In genomic region chr6:127516676-127517273, GRCh38 we compare ENCODE assay signal across 8 cellular contexts. TPM values are rescaled to one million over a fixed set of nuclear protein-coding genes. Genes with fewer than 3 reads are reported as not detected.
A peak's percentile ranks its signal among the peaks of the same experiment; 100 is the strongest.
DNase-seq lines count a peak whose midpoint lies in the region; ATAC-seq and TF ChIP-seq lines count a peak whose summit lies in the region.

No MANE protein-coding gene starts in this region.

- no peak overlapping the region for H3K27ac ChIP-seq in BLaER1

- H3K36me3 Mint-ChIP-seq in mesothelial cell of epicardium, result no peaks in the 10 kb centered on the region

- ATAC-seq in GM18907 (IDR thresholded peaks at IDR 0.05; ENCODE audit: unreplicated experiment), result peak; percentile 72
- ATAC-seq in HG03108 (IDR thresholded peaks at IDR 0.05; ENCODE audit: unreplicated experiment), result peak; percentile 60

- peak overlapping the region; percentile 95 for H3K4me2 ChIP-seq in BLaER1

- no peaks in the 10 kb centered on the region for H3K9me3 Mint-ChIP-seq in mesothelial cell of epicardium

- H3K9ac ChIP-seq in BLaER1, result no peak overlapping the region
- H3K9ac ChIP-seq in endocrine pancreas (ENCODE audit: control insufficient read depth, insufficient read depth, low read length), result no peak overlapping the region

- H3K4me1 Mint-ChIP-seq in mesothelial cell of epicardium, result peaks cover 6% of the 10 kb centered on the region

- TF ChIP-seq CTCF in mesothelial cell of epicardium (IDR thresholded peaks at IDR 0.05; ENCODE audit: unreplicated experiment), result peak; percentile 41

- H3K27me3 ChIP-seq in BLaER1 (peaks cover 16% of the 10 kb centered on the region), endocrine pancreas (ENCODE audit: control insufficient read depth, insufficient read depth, low read length) (peaks cover 2% of the 10 kb centered on the region)

- peak; percentile 68 for DNase-seq in NCI-H2171 (lab: John Stamatoyannopoulos, UW)
- DNase-seq in activated CD4-positive, alpha-beta T cell treated with anti-CD3 and anti-CD28 coated beads, Interleukin-2, amount 50 U/mL, for 1 hour, result peak; percentile 39
- no peak for DNase-seq in mesothelial cell of epicardium (ENCODE audit: low spot score in 2 of 2, unreplicated experiment in 2 of 2)
- DNase-seq in stromal cell of bone marrow (ENCODE audit: low read depth), result peak; percentile 39

- no peak overlapping the region for H3K27ac Mint-ChIP-seq in mesothelial cell of epicardium

- peak overlapping the region; percentile 68 for H3K4me3 Mint-ChIP-seq in mesothelial cell of epicardium

- H3K9me3 ChIP-seq in BLaER1 (no peaks in the 10 kb centered on the region), endocrine pancreas (ENCODE audit: control insufficient read depth, low read length) (no peaks in the 10 kb centered on the region)

- H3K36me3 ChIP-seq in BLaER1, result no peaks in the 10 kb centered on the region
- no peaks in the 10 kb centered on the region for H3K36me3 ChIP-seq in endocrine pancreas (ENCODE audit: control insufficient read depth, insufficient read depth, low read length)

- H4K20me1 ChIP-seq in BLaER1, result peaks cover 17% of the 10 kb centered on the region; the same call in 1 of the 2 replicates

- H3K4me3 ChIP-seq in BLaER1 (peak overlapping the region; percentile 72), endocrine pancreas (ENCODE audit: control insufficient read depth, insufficient read depth, low read length) (peak overlapping the region; percentile 58)

- H3K4me1 ChIP-seq in BLaER1, result peaks cover 9% of the 10 kb centered on the region
- peaks cover 26% of the 10 kb centered on the region for H3K4me1 ChIP-seq in endocrine pancreas (ENCODE audit: control insufficient read depth, insufficient read depth, low read length)

- H3K27me3 Mint-ChIP-seq in mesothelial cell of epicardium (ENCODE audit: low read depth), result peaks cover 92% of the 10 kb centered on the region

RNA-seq across cellular contexts. Expression of gene KIAA0408, which starts 57.6 kb away (rescaled TPM):
- 0.25 to 0.58 TPM (median 0.27 TPM) in 3 replicates for total RNA-seq in mesothelial cell of epicardium

Comparison
In these comparisons a context has a peak if more than half of its experiments do, and no peak if none do; other contexts are left out.
1. DNase-seq: peak in NCI-H2171 (single experiment), activated CD4-positive, alpha-beta T cell treated with anti-CD3 and anti-CD28 coated beads, Interleukin-2, amount 50 U/mL, for 1 hour (single experiment) and stromal cell of bone marrow (single experiment); none in mesothelial cell of epicardium (0 of 2).